ENCODE assay signal across 12 cellular contexts in genomic region chr20:24746351-24746685, GRCh38.
DNase-seq lines count a peak whose midpoint lies in the region; ATAC-seq and TF ChIP-seq lines count a peak whose summit lies in the region.
"Had no signal": no experiment of that assay in that cellular context is flagged by ENCODE, and none has a peak within 500 bp of the region (broad histone marks: within the 10 kb centered on the region; RNA-seq: fewer than 3 reads in every experiment).

No MANE protein-coding gene starts in this region.

- H4K5ac ChIP-seq in IMR-90 (ENCODE audit: low read depth, low read length): no peak overlapping the region

- H2BK15ac ChIP-seq in IMR-90 (ENCODE audit: low read depth, low read length): no peak overlapping the region

- H3K27ac ChIP-seq in IMR-90 (ENCODE audit: insufficient read depth, low read length): no peak overlapping the region
- H3K27ac ChIP-seq: heart left ventricle, VCaP had no signal

- H2BK5ac ChIP-seq in IMR-90 (ENCODE audit: low read depth, low read length, poor library complexity, severe bottlenecking): no peak overlapping the region

- H3K27me3 Mint-ChIP-seq in T-helper 2 cell treated with Interferon-gamma antibody and Interleukin-4, amounts not matched to agents 5 μg/mL and 100 μg/mL, for 36 hours (ENCODE audit: low read depth): peaks cover 3% of the 10 kb centered on the region

- peaks cover 5% of the 10 kb centered on the region for H3K4me1 Mint-ChIP-seq in T-helper 2 cell treated with Interferon-gamma antibody and Interleukin-4, amounts not matched to agents 5 μg/mL and 100 μg/mL, for 36 hours (ENCODE audit: low read depth)

- H3K27ac Mint-ChIP-seq in T-helper 2 cell treated with Interferon-gamma antibody and Interleukin-4, amounts not matched to agents 5 μg/mL and 100 μg/mL, for 36 hours: no peak overlapping the region

- in situ Hi-C loops in IMR-90 (cut with MboI; ENCODE audit: low sequenced_read_pairs): no loop called here

- H4K20me1 ChIP-seq in IMR-90 (ENCODE audit: insufficient read depth, low read length): no peaks in the 10 kb centered on the region

- H3K27me3 ChIP-seq in IMR-90 (ENCODE audit: control insufficient read depth, insufficient read depth, low read length): peaks cover 14% of the 10 kb centered on the region
- H3K27me3 ChIP-seq: BE2C had no signal

- POLR2A ChIA-PET in IMR-90 (lab: Charles Lee; ENCODE audit: unreplicated experiment): no interaction called here

- ATAC-seq in IMR-90 (ENCODE audit: low read depth): no peak
- no peak for ATAC-seq in GM18502 (IDR thresholded peaks at IDR 0.05; ENCODE audit: poor library complexity, unreplicated experiment)

- no peak overlapping the region for H3K4me2 ChIP-seq in IMR-90 (ENCODE audit: low read depth, low read length)

- no TSS peak for BruUV-seq in IMR-90 (replicated peaks; lab: Mats Ljungman, UMichigan)

- no peaks in the 10 kb centered on the region for H3K9me1 ChIP-seq in IMR-90 (ENCODE audit: insufficient read depth, low read length)

- H3K14ac ChIP-seq in IMR-90 (replicated peaks; ENCODE audit: low read depth, low read length): no peak overlapping the region

- no peaks in the 10 kb centered on the region for H3K79me1 ChIP-seq in IMR-90 (ENCODE audit: low read depth in 1 of 2, low read length in 2 of 2)

- no peaks in the 10 kb centered on the region for H3K9me3 ChIP-seq in IMR-90 (ENCODE audit: control insufficient read depth, insufficient read depth, low read length)
- H3K9me3 ChIP-seq: BE2C, heart left ventricle had no signal

- H2BK20ac ChIP-seq in IMR-90 (ENCODE audit: low read depth, low read length): no peak overlapping the region

- intact Hi-C loops in IMR-90 (cut with micrococcal nuclease) (no loop called here), lower leg skin (cut with DNase I; ENCODE audit: low total_unique reads) (no loop called here)

- H3K9me3 Mint-ChIP-seq in T-helper 2 cell treated with Interferon-gamma antibody and Interleukin-4, amounts not matched to agents 5 μg/mL and 100 μg/mL, for 36 hours: no peaks in the 10 kb centered on the region

- no peaks in the 10 kb centered on the region for H3K4me1 ChIP-seq in IMR-90 (ENCODE audit: control insufficient read depth, insufficient read depth, low read length)
- H3K4me1 ChIP-seq: BE2C, heart left ventricle had no signal

- DNase-seq in COLO668 (lab: John Stamatoyannopoulos, UW; ENCODE audit: unreplicated experiment): peak; percentile 79
- DNase-seq in IMR-90: no peak
- peak; percentile 51 to 79 for DNase-seq in SHP77 (lab: John Stamatoyannopoulos, UW)
- peak; percentile 26 to 83 for DNase-seq in lower leg skin (ENCODE audit: low spot score in 2 of 2)
- DNase-seq in T-helper 2 cell treated with Interferon-gamma antibody and Interleukin-4, amounts not matched to agents 5 μg/mL and 100 μg/mL, for 36 hours (ENCODE audit: low spot score): no peak
- DNase-seq in GF-D8 (lab: John Stamatoyannopoulos, UW): no peak
- no peak for DNase-seq in activated CD4-positive, CD25-positive, alpha-beta regulatory T cell treated with anti-CD3 and anti-CD28 coated beads, Interleukin-2, amount 50 U/mL, for 72 hours
- DNase-seq: activated gamma-delta T cell, BE2C, heart left ventricle had no signal

- CTCF ChIA-PET in IMR-90 (lab: Yijun Ruan, JAX): no interaction called here

- TF ChIP-seq CTCF in IMR-90 (conservative IDR thresholded peaks at IDR 0.05; ENCODE audit: low read depth, low read length) (no peak), lower leg skin (IDR thresholded peaks at IDR 0.05) (no peak)

- H2BK120ac ChIP-seq in IMR-90 (ENCODE audit: low read depth, low read length): no peak overlapping the region

- no peak for TF ChIP-seq RAD21 in IMR-90 (IDR thresholded peaks at IDR 0.05; ENCODE audit: low read length)

- H3K4me3 Mint-ChIP-seq in T-helper 2 cell treated with Interferon-gamma antibody and Interleukin-4, amounts not matched to agents 5 μg/mL and 100 μg/mL, for 36 hours: no peak overlapping the region

- H4K8ac ChIP-seq in IMR-90 (ENCODE audit: low read depth in 2 of 2, low read length in 2 of 2): no peak overlapping the region

- no peak overlapping the region for H2AK9ac ChIP-seq in IMR-90 (replicated peaks; ENCODE audit: low read depth, low read length, poor library complexity)

- no peak overlapping the region for H3K9ac ChIP-seq in IMR-90 (ENCODE audit: low read depth, low read length)

- no peak overlapping the region for H3K4me3 ChIP-seq in IMR-90 (ENCODE audit: insufficient read depth, low read depth, low read length)
- no peak overlapping the region for H3K4me3 ChIP-seq in lower leg skin (ENCODE audit: low read depth, poor library complexity, severe bottlenecking)
- H3K4me3 ChIP-seq: heart left ventricle had no signal

- TF ChIP-seq POLR2A in IMR-90 (IDR thresholded peaks at IDR 0.05; ENCODE audit: low read depth, low read length): no peak
- TF ChIP-seq POLR2A in lower leg skin (IDR thresholded peaks at IDR 0.05): no peak

- 74% methylated on average over 5 of the region's 12 CpGs; no CpG with 5 or more reads in 1 of the 2 experiments for WGBS in IMR-90 (ENCODE audit: extremely low coverage in 2 of 2, insufficient read length in 1 of 2), 2 experiments
- WGBS in lower leg skin, 2 donors: 45 to 58% methylated on average over 12 of the region's 12 CpGs

- H3K23ac ChIP-seq in IMR-90 (ENCODE audit: low read depth, low read length): no peak overlapping the region

- no peaks in the 10 kb centered on the region for H3K36me3 ChIP-seq in IMR-90 (ENCODE audit: control insufficient read depth, insufficient read depth, low read length)
- H3K36me3 ChIP-seq: BE2C, heart left ventricle had no signal

- no peak overlapping the region for H3K4ac ChIP-seq in IMR-90 (ENCODE audit: low read depth, low read length)

- no peaks in the 10 kb centered on the region for H3K36me3 Mint-ChIP-seq in T-helper 2 cell treated with Interferon-gamma antibody and Interleukin-4, amounts not matched to agents 5 μg/mL and 100 μg/mL, for 36 hours (ENCODE audit: low read depth)

- dilution Hi-C loops in IMR-90 (cut with HindIII; ENCODE audit: low sequenced_read_pairs, unreplicated experiment): no loop called here

- H3K18ac ChIP-seq in IMR-90 (ENCODE audit: low read depth, low read length): no peak overlapping the region

- no peak overlapping the region for H2AK5ac ChIP-seq in IMR-90 (ENCODE audit: low read depth, low read length)

- H3K56ac ChIP-seq in IMR-90 (ENCODE audit: extremely low read depth, insufficient read depth, low read length): no peak overlapping the region

- H2AFZ ChIP-seq in IMR-90 (replicated peaks; ENCODE audit: low read length, poor library complexity): peak overlapping the region; percentile 45

- no peak overlapping the region for H4K91ac ChIP-seq in IMR-90 (ENCODE audit: insufficient read depth, low read depth, low read length)

TF ChIP-seq in IMR-90, 13 proteins besides CTCF, POLR2A, EP300 and RAD21:
- TF ChIP-seq MAFK (IDR thresholded peaks at IDR 0.05; ENCODE audit: low read depth, low read length) (peak; percentile 62), FOS (IDR thresholded peaks at IDR 0.05; ENCODE audit: low read depth, low read length) (no peak), NFE2L2 (IDR thresholded peaks at IDR 0.05; ENCODE audit: low read depth, low read length) (no peak), BHLHE40 (IDR thresholded peaks at IDR 0.05; ENCODE audit: low read depth, low read length) (no peak)
- TF ChIP-seq, protein P1, sequence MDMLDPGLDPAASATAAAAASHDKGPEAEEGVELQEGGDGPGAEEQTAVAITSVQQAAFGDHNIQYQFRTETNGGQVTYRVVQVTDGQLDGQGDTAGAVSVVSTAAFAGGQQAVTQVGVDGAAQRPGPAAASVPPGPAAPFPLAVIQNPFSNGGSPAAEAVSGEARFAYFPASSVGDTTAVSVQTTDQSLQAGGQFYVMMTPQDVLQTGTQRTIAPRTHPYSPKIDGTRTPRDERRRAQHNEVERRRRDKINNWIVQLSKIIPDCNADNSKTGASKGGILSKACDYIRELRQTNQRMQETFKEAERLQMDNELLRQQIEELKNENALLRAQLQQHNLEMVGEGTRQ (IDR thresholded peaks at IDR 0.05; ENCODE audit: low read depth, low read length): no peak

Comparison
In these comparisons a context has a peak if more than half of its experiments do, and no peak if none do; other contexts are left out.
1. DNase-seq: peak in COLO668 (single experiment), SHP77 (2 of 2) and lower leg skin (2 of 2); none in IMR-90 (single experiment), T-helper 2 cell treated with Interferon-gamma antibody and Interleukin-4, amounts not matched to agents 5 μg/mL and 100 μg/mL, for 36 hours (single experiment), GF-D8 (single experiment) and activated CD4-positive, CD25-positive, alpha-beta regulatory T cell treated with anti-CD3 and anti-CD28 coated beads, Interleukin-2, amount 50 U/mL, for 72 hours (single experiment).